In genomic region chr12:42284157-42284556, GRCh38 we compare ENCODE assay signal across 1 cellular context.
A peak's percentile ranks its signal among the peaks of the same experiment; 100 is the strongest.
TF ChIP-seq lines count a peak whose summit lies in the region.

No MANE protein-coding gene starts in this region.

TF ChIP-seq in K562, 482 proteins besides CTCF, POLR2A, EP300 and RAD21:
- TF ChIP-seq CHD1 (IDR thresholded peaks at IDR 0.05; ENCODE audit: low read length) (no peak), DPF2 (IDR thresholded peaks at IDR 0.05) (no peak), NR3C1 (CRISPR knock-in tag; IDR thresholded peaks at IDR 0.05) (no peak), RHOXF2B (CRISPR knock-in tag; conservative IDR thresholded peaks at IDR 0.05) (no peak), SNRNP70 (optimal IDR thresholded peaks at IDR 0.05; ENCODE audit: low read depth, low read length) (no peak), SRSF9 (IDR thresholded peaks at IDR 0.05; ENCODE audit: borderline replicate concordance, low read depth, low read length) (no peak), MITF (IDR thresholded peaks at IDR 0.05) (no peak), ELF4 (CRISPR knock-in tag; IDR thresholded peaks at IDR 0.05) (no peak), SPI1 (IDR thresholded peaks at IDR 0.05; ENCODE audit: borderline replicate concordance, low read depth, low read length) (peak; percentile 91), ZNF384 (IDR thresholded peaks at IDR 0.05; ENCODE audit: low read depth, low read length) (0 out of 2 replicates have a peak, but pooled peaks have one; percentile 18), DEAF1 (CRISPR knock-in tag; IDR thresholded peaks at IDR 0.05) (no peak)
